17 cellular contexts compared by ENCODE assay signal in the genomic region with DNA sequence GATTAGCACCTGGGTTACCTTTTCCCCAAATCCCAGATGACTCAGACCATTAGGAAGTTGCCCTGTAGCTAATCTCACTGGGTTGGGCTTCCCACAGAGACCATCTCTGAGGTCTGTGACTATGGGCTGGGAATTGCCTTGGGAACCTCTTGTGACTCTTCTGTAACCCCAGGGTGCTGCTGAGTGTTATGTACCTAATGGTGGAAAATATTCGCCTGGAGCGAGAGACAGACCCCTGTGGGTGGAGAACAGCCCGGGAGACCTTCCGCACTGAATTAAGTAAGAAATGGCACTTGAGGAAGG. TPM values are rescaled to one million over a fixed set of nuclear protein-coding genes. Genes with fewer than 3 reads are reported as not detected.
DNase-seq lines count a peak whose midpoint lies in the region; ATAC-seq and TF ChIP-seq lines count a peak whose summit lies in the region.
"Had no signal": no experiment of that assay in that cellular context is flagged by ENCODE, and none has a peak within 500 bp of the region (broad histone marks: within the 10 kb centered on the region; RNA-seq: fewer than 3 reads in every experiment).

No MANE protein-coding gene starts in this region.

- no peak overlapping the region for H3K4me3 Mint-ChIP-seq in H9

- H2AK5ac ChIP-seq in H9 (ENCODE audit: insufficient read length, low read length): no peak overlapping the region

- BruUV-seq in mammary epithelial cell (replicated peaks; lab: Mats Ljungman, UMichigan): no TSS peak

- H3K4me2 ChIP-seq in H9 (ENCODE audit: insufficient read depth, insufficient read length, low read length) (no peak overlapping the region), KMS-11 (peak overlapping the region; percentile 44), mammary epithelial cell (ENCODE audit: insufficient read depth, low read depth, low read length) (no peak overlapping the region)

- H2AFZ ChIP-seq in H9 (ENCODE audit: low read length) (no peak overlapping the region), KMS-11 (ENCODE audit: low read depth) (no peak overlapping the region), mammary epithelial cell (ENCODE audit: low read depth, low read length) (no peak overlapping the region)

- H2BK5ac ChIP-seq in H9 (ENCODE audit: insufficient read length, low read length): no peak overlapping the region

- no peak overlapping the region for H3K4ac ChIP-seq in H9 (ENCODE audit: low read depth, low read length)

- H2BK20ac ChIP-seq in H9 (ENCODE audit: low read depth, low read length, poor library complexity, severe bottlenecking): no peak overlapping the region

- H3K14ac ChIP-seq in H9 (ENCODE audit: insufficient read depth, low read length): no peak overlapping the region

- H3K4me1 ChIP-seq in H9 (ENCODE audit: insufficient read depth, low read length) (no peaks in the 10 kb centered on the region), KMS-11 (ENCODE audit: low read depth, poor library complexity, severe bottlenecking) (peaks cover 21% of the 10 kb centered on the region), mammary epithelial cell (ENCODE audit: insufficient read depth, low read length) (peaks cover 25% of the 10 kb centered on the region), right atrium auricular region (peaks cover 0 to 6% of the 10 kb centered on the region in 2 donors)
- H3K4me1 ChIP-seq: BE2C had no signal

- H3K23me2 ChIP-seq in H9 (ENCODE audit: insufficient read length, low read depth, low read length, poor library complexity, severe bottlenecking): peaks cover 3% of the 10 kb centered on the region

- H2BK12ac ChIP-seq in H9 (ENCODE audit: insufficient read length, low read depth, low read length): no peak overlapping the region

- H3K4me3 ChIP-seq in KMS-11 (IDR thresholded peaks at IDR 0.05; ENCODE audit: insufficient read depth, low read depth, low read length) (no peak overlapping the region), mammary epithelial cell (replicated peaks in 1 of 3; ENCODE audit: insufficient read depth in 1 of 3, low read depth in 2 of 3, low read length in 3 of 3) (no peak overlapping the region), right atrium auricular region (no peak overlapping the region)

- no peak overlapping the region for H4K5ac ChIP-seq in H9 (ENCODE audit: insufficient read length, low read depth, low read length)

- no peak overlapping the region for H3K23ac ChIP-seq in H9 (ENCODE audit: insufficient read length, low read depth, low read length)

- H3K79me2 ChIP-seq in H9 (ENCODE audit: insufficient read depth, low read length): no peaks in the 10 kb centered on the region
- no peaks in the 10 kb centered on the region for H3K79me2 ChIP-seq in KMS-11 (ENCODE audit: insufficient read depth, low read depth)
- no peaks in the 10 kb centered on the region for H3K79me2 ChIP-seq in mammary epithelial cell (ENCODE audit: insufficient read depth, low read length)

- intact Hi-C loops in mammary epithelial cell (cut with micrococcal nuclease): no loop called here

- WGBS in H9 (ENCODE audit: extremely low coverage, insufficient read length, low lambda C conversion rate): no CpG with 5 or more reads among the region's 4 CpGs
- WGBS in mammary epithelial cell (ENCODE audit: low coverage, missing lambda C conversion rate): 88% methylated on average over 4 of the region's 4 CpGs

- H3K9ac ChIP-seq in H9 (ENCODE audit: extremely low read depth, insufficient read length, low read length) (no peak overlapping the region), KMS-11 (peak overlapping the region; percentile 3; the same call in 1 of the 2 replicates), mammary epithelial cell (ENCODE audit: insufficient read depth, low read length) (no peak overlapping the region)

- H3K9me3 Mint-ChIP-seq in H9: peaks cover under 1% of the 10 kb centered on the region in 2 experiments; a peak in 1 of 5 replicates

- no peak overlapping the region for H3K56ac ChIP-seq in H9 (ENCODE audit: insufficient read length, low read depth, low read length)

- peak overlapping the region in 1 of 3 experiments; percentile 29; a peak in 1 of 7 replicates for H3K27ac Mint-ChIP-seq in H9
- H3K27ac Mint-ChIP-seq: CD4-positive, alpha-beta memory T cell had no signal

- in situ Hi-C loops in mammary epithelial cell (cut with MboI; ENCODE audit: low sequenced_read_pairs in 2 of 2): loop anchor here in 1 of 2 donors (25.0 kb wide), 1 partner anchor 558 kb away; no protein-coding TSS in a partner anchor

- DNase-seq in H9 (peak; percentile 28), mammary epithelial cell (peak; percentile 74), right atrium auricular region (ENCODE audit: low spot score) (no peak), DMS79 (lab: John Stamatoyannopoulos, UW) (no peak)
- DNase-seq: BE2C; CD4-positive, alpha-beta memory T cell; EL; Kasumi-1; NCI-H1436 treated with DMSO at 0.1 percent for 48 hours; NCI-H2081; NCI-H345; NCI-H526 treated with DMSO at 0.1 percent for 48 hours; SHP77 had no signal

- no peak overlapping the region for H4K91ac ChIP-seq in H9 (ENCODE audit: insufficient read length, low read depth, low read length)

- H3K27me3 ChIP-seq in H9 (ENCODE audit: insufficient read depth, low read length) (no peaks in the 10 kb centered on the region), KMS-11 (ENCODE audit: insufficient read depth, low read depth) (no peaks in the 10 kb centered on the region), mammary epithelial cell (ENCODE audit: insufficient read depth, low read length) (no peaks in the 10 kb centered on the region), right atrium auricular region (no peaks in the 10 kb centered on the region)
- H3K27me3 ChIP-seq: BE2C had no signal

- no peaks in the 10 kb centered on the region for H3K4me1 Mint-ChIP-seq in H9
- H3K4me1 Mint-ChIP-seq: CD4-positive, alpha-beta memory T cell had no signal

- CTCF ChIA-PET in mammary epithelial cell (lab: Charles Lee; ENCODE audit: low non-redundant PET): no interaction called here

- TF ChIP-seq CTCF in H9 (conservative IDR thresholded peaks at IDR 0.05) (no peak), KMS-11 (conservative IDR thresholded peaks at IDR 0.05; ENCODE audit: low read depth, low read length) (no peak), mammary epithelial cell (conservative IDR thresholded peaks at IDR 0.05 in 1 of 2, IDR thresholded peaks at IDR 0.05 in 1 of 2; ENCODE audit: extremely low read depth in 1 of 2, insufficient read depth in 1 of 2, low read depth in 1 of 2, low read length in 2 of 2) (no peak), right atrium auricular region (IDR thresholded peaks at IDR 0.05) (no peak)

- H4K20me1 ChIP-seq in H9 (ENCODE audit: control insufficient read depth, insufficient read depth, insufficient read length) (no peaks in the 10 kb centered on the region), KMS-11 (ENCODE audit: insufficient read depth) (no peaks in the 10 kb centered on the region), mammary epithelial cell (ENCODE audit: insufficient read depth, low read length) (no peaks in the 10 kb centered on the region)

- H3K27me3 Mint-ChIP-seq in H9 (ENCODE audit: low read depth): no peaks in the 10 kb centered on the region
- H3K27me3 Mint-ChIP-seq: CD4-positive, alpha-beta memory T cell had no signal

- H3T11ph ChIP-seq in H9 (ENCODE audit: low read length): no peak overlapping the region

- H2BK15ac ChIP-seq in H9 (ENCODE audit: low read depth, low read length): no peak overlapping the region

- no peaks in the 10 kb centered on the region for H3K79me1 ChIP-seq in H9 (ENCODE audit: insufficient read depth, low read depth, low read length, poor library complexity, severe bottlenecking)

- H3K36me3 ChIP-seq in KMS-11 (ENCODE audit: insufficient read depth) (no peaks in the 10 kb centered on the region), mammary epithelial cell (ENCODE audit: insufficient read depth, low read length) (peaks cover 3% of the 10 kb centered on the region), right atrium auricular region (peaks cover 19% of the 10 kb centered on the region)

- no peak overlapping the region for H3K27ac ChIP-seq in H9 (ENCODE audit: insufficient read length, low read depth, low read length)
- H3K27ac ChIP-seq in KMS-11: peak overlapping the region; percentile 35; the same call in 1 of the 2 replicates
- peak overlapping the region; percentile 18 for H3K27ac ChIP-seq in mammary epithelial cell (ENCODE audit: insufficient read depth, low read depth, low read length)
- H3K27ac ChIP-seq in right atrium auricular region: peak overlapping the region; percentile 7 to 54

- no peak overlapping the region for H2BK120ac ChIP-seq in H9 (ENCODE audit: low read depth, low read length, poor library complexity, severe bottlenecking)

- no peak overlapping the region for H3K18ac ChIP-seq in H9 (ENCODE audit: insufficient read length, low read depth, low read length)

- no peak overlapping the region for H4K8ac ChIP-seq in H9 (replicated peaks; ENCODE audit: insufficient read length, low read depth, low read length)

- dilution Hi-C loops in mammary epithelial cell (cut with HindIII; ENCODE audit: low sequenced_read_pairs): no loop called here

- no peak for ATAC-seq in GM19452 (IDR thresholded peaks at IDR 0.05; ENCODE audit: unreplicated experiment)
- ATAC-seq in HG03039 (IDR thresholded peaks at IDR 0.05; ENCODE audit: unreplicated experiment): no peak
- ATAC-seq: SK-N-SH treated with all-trans-retinoic acid at 6 μM for 48 hours had no signal

- H3K9me3 ChIP-seq in H9 (ENCODE audit: control insufficient read depth, low read depth, low read length) (no peaks in the 10 kb centered on the region), mammary epithelial cell (replicated peaks; ENCODE audit: insufficient read depth, low read length) (no peaks in the 10 kb centered on the region), right atrium auricular region (peaks cover 0 to under 1% of the 10 kb centered on the region in 2 donors)
- H3K9me3 ChIP-seq: BE2C had no signal

- peaks cover 12 to 47% (median 44%) of the 10 kb centered on the region in 3 experiments for H3K36me3 Mint-ChIP-seq in H9 (ENCODE audit: insufficient read depth in 1 of 3, low read depth in 3 of 3)

RNA-seq across cellular contexts. Expression of a gene that starts 20.0 kb away (rescaled TPM):
- total RNA-seq in H9 (2021) (8.1 and 9.9 TPM in 2 replicates), mammary epithelial cell (10 to 100 TPM in 1 of 2 donors, 1 to 10 TPM in 1; 5.2 to 12.5 TPM), right atrium auricular region (10 to 100 TPM in 1 of 2 donors, 1 to 10 TPM in 1; 8.5 to 11.3 TPM)
- 8.2 TPM for polyA plus RNA-seq in mammary epithelial cell
- polyA minus RNA-seq in mammary epithelial cell: 26.6 TPM
- polyA plus RNA-seq: CD4-positive, alpha-beta memory T cell had no signal

RNA-seq across cellular contexts. Expression of a gene that starts 48.1 kb away (rescaled TPM):
- 0.35 and 0.87 TPM in 2 replicates for total RNA-seq in H9 (2021)
- under 1 TPM in 1 of 2 donors, not detected in 1; 0.80 TPM for total RNA-seq in mammary epithelial cell
- 0.86 TPM for polyA plus RNA-seq in mammary epithelial cell
- not detected for polyA minus RNA-seq in mammary epithelial cell
- not detected for total RNA-seq in right atrium auricular region

Comparison
In these comparisons a context has a peak if more than half of its experiments do, and no peak if none do; other contexts are left out.
1. DNase-seq: peak in H9 (single experiment) and mammary epithelial cell (single experiment); none in right atrium auricular region (single experiment) and DMS79 (single experiment).